In the genomic region with DNA sequence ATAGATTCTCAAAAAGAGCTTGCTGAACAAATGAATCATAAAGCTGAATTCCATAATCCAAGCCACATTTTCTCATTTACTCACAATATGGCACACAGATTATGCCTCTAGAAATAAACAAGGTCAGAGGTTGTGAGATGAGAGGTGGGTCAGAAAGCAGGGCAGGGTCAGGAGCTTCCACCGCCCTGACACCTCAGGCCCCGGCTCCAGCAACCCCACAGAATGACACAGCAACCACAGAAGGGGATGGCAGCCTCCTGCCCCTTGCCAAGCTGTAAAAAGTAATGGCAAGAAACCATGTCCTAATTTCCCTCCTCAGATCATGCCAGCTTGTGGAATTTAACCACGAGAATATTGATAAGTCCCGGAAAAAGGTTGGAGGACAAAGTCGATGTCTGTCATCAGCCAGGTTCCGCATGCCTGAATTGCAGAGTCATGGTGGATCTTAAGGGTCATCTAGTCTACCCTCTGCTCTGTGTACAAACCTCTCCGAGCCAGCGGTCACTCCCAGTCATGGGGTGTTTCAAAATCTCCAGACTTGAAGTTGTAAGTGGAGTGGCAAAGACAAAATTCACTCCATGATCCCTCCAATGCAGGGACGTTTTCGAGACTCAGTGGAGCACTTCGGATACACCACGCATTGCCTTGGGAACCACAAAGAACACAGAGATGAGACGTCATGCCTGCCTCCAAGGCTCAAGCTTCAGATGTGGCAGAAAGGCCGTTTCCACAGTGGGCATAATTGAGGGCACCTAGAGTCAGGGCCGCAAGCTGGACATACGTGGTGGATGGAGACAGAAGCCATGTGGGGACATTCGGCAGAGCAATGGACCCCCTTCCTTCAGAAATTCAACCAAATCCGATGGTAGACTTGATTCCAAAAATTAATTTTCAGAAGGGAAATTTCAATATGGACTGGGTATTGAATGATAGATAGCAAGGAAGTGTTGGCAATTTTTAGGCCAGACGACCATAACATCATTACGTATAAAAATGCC, we compare ENCODE assay signal across 12 cellular contexts.
DNase-seq lines count a peak whose midpoint lies in the region; ATAC-seq, FAIRE-seq and TF ChIP-seq lines count a peak whose summit lies in the region.
"Had no signal": no experiment of that assay in that cellular context is flagged by ENCODE, and none has a peak within 500 bp of the region (broad histone marks: within the 10 kb centered on the region; RNA-seq: fewer than 3 reads in every experiment).

No MANE protein-coding gene starts in this region.

- no peak for FAIRE-seq in H1 (lab: Jason Lieb, UNC)

- TF ChIP-seq RAD21 in H1 (IDR thresholded peaks at IDR 0.05 in 1 of 2, conservative IDR thresholded peaks at IDR 0.05 in 1 of 2; ENCODE audit: low read depth in 2 of 2, low read length in 2 of 2): no peak

- CTCF ChIA-PET in H1 (lab: Charles Lee; ENCODE audit: partially characterized antibody): interaction anchor here (0.5 to 1.5 kb wide), 6 partner anchors 12 to 290 kb away, joined by 3 to 4 read pairs (median 3); no protein-coding TSS in a partner anchor

- TF ChIP-seq EP300 in H1 (IDR thresholded peaks at IDR 0.05; ENCODE audit: borderline replicate concordance in 1 of 2, low read depth in 2 of 2, low read length in 2 of 2): no peak

- no peak overlapping the region for H2BK20ac ChIP-seq in H1 (ENCODE audit: low read length)

- H3K18ac ChIP-seq in H1 (ENCODE audit: extremely low read depth, low read length) (no peak overlapping the region), neuronal stem cell (ENCODE audit: low read length) (no peak overlapping the region)

- WGBS in H1 (ENCODE audit: extremely low coverage in 1 of 2, insufficient coverage in 1 of 2, insufficient read length in 1 of 2, insufficient replicate concordance in 2 of 2, low coverage in 1 of 2, low lambda C conversion rate in 2 of 2, missing lambda C conversion rate in 1 of 2), 2 experiments: 89% methylated on average over 20 of the region's 20 CpGs; no CpG with 5 or more reads in 1 of the 2 experiments
- no CpG with 5 or more reads among the region's 20 CpGs for WGBS in neuronal stem cell (ENCODE audit: extremely low coverage in 2 of 2, insufficient read length in 2 of 2, insufficient replicate concordance in 1 of 2), 2 donors

- no peak overlapping the region for H4K8ac ChIP-seq in H1 (ENCODE audit: extremely low read depth, insufficient read depth, low read length)
- no peak overlapping the region for H4K8ac ChIP-seq in neuronal stem cell (ENCODE audit: low read depth, low read length)

- no peak for TF ChIP-seq CTCF in H1 (IDR thresholded peaks at IDR 0.05; ENCODE audit: control extremely low read depth in 1 of 3, insufficient read depth in 1 of 3, low read depth in 1 of 3, low read length in 3 of 3)

- H2AK5ac ChIP-seq in H1 (ENCODE audit: low read depth, low read length): no peak overlapping the region
- no peak overlapping the region for H2AK5ac ChIP-seq in neuronal stem cell (ENCODE audit: low read depth, low read length)

- H4K91ac ChIP-seq in H1 (replicated peaks; ENCODE audit: insufficient read length, low read length): peak overlapping the region; percentile 8
- H4K91ac ChIP-seq in neuronal stem cell (ENCODE audit: low read depth, low read length, poor library complexity): no peak overlapping the region

- H3K23ac ChIP-seq in H1 (ENCODE audit: insufficient read length): no peak overlapping the region
- no peak overlapping the region for H3K23ac ChIP-seq in neuronal stem cell (ENCODE audit: low read depth, low read length, poor library complexity)

- no peaks in the 10 kb centered on the region for H3K23me2 ChIP-seq in H1 (ENCODE audit: low read depth, low read length)

- no peak overlapping the region for H3K4me2 ChIP-seq in H1 (ENCODE audit: insufficient read depth in 1 of 2, low read depth in 2 of 2, low read length in 2 of 2)
- no peak overlapping the region for H3K4me2 ChIP-seq in neuronal stem cell (ENCODE audit: insufficient read depth, low read length, poor library complexity, severe bottlenecking)

- POLR2A ChIA-PET in H1 (lab: Charles Lee; ENCODE audit: partially characterized antibody): no interaction called here

- no peak overlapping the region for H3K56ac ChIP-seq in H1 (replicated peaks; ENCODE audit: insufficient read length, low read depth, low read length)

- no peak overlapping the region for H2BK120ac ChIP-seq in H1 (replicated peaks; ENCODE audit: low read depth, low read length)
- H2BK120ac ChIP-seq in neuronal stem cell (ENCODE audit: low read depth, low read length): no peak overlapping the region

- DNase-seq in CMK (ENCODE audit: low read depth) (peak; percentile 46), MG63 (peak; percentile 63), H1 (ENCODE audit: low read depth in 1 of 2, low spot score in 2 of 2) (no peak), neuronal stem cell (ENCODE audit: low spot score) (no peak), retina (no peak), amygdala (lab: John Stamatoyannopoulos, UW) (no peak)
- DNase-seq: activated CD4-positive, alpha-beta T cell treated with anti-CD3 and anti-CD28 coated beads, Interleukin-2, amount 50 U/mL, for 4 hours; central memory CD4-positive, alpha-beta T cell; NCI-H2107; SW 1271 had no signal

- no peak overlapping the region for H4K5ac ChIP-seq in H1 (ENCODE audit: insufficient read length, low read depth, low read length)

- H3K9ac ChIP-seq in H1 (replicated peaks in 1 of 4; ENCODE audit: extremely low read depth in 1 of 4, low read depth in 3 of 4, low read length in 3 of 4): no peak overlapping the region
- no peak overlapping the region for H3K9ac ChIP-seq in neuronal stem cell (ENCODE audit: low read depth, low read length, poor library complexity)

- H3K14ac ChIP-seq in H1 (ENCODE audit: insufficient read length) (no peak overlapping the region), neuronal stem cell (ENCODE audit: low read length) (no peak overlapping the region)

- H2AFZ ChIP-seq in H1 (ENCODE audit: low read length): no peak overlapping the region
- peak overlapping the region; percentile 53 for H2AFZ ChIP-seq in neuronal stem cell (ENCODE audit: low read length)

- ATAC-seq in GM21423 (IDR thresholded peaks at IDR 0.05; ENCODE audit: unreplicated experiment) (no peak), HG03565 (IDR thresholded peaks at IDR 0.05; ENCODE audit: unreplicated experiment) (no peak)

- H3K27ac ChIP-seq in H1 (ENCODE audit: low read depth, low read length) (no peak overlapping the region), neuronal stem cell (replicated peaks; ENCODE audit: low read length) (no peak overlapping the region)

- H3K79me1 ChIP-seq in H1 (ENCODE audit: low read depth, low read length) (no peaks in the 10 kb centered on the region), neuronal stem cell (ENCODE audit: low read depth, low read length) (no peaks in the 10 kb centered on the region)

- no peaks in the 10 kb centered on the region for H4K20me1 ChIP-seq in H1 (replicated peaks in 1 of 2; ENCODE audit: control insufficient read depth in 1 of 2, insufficient read depth in 2 of 2, low read length in 2 of 2)

- H3K4ac ChIP-seq in H1 (replicated peaks; ENCODE audit: insufficient read length, low read depth, low read length) (no peak overlapping the region), neuronal stem cell (ENCODE audit: low read length) (no peak overlapping the region)

- no peak overlapping the region for H2BK12ac ChIP-seq in H1 (ENCODE audit: low read depth, low read length)
- H2BK12ac ChIP-seq in neuronal stem cell (ENCODE audit: low read length): no peak overlapping the region

- no peaks in the 10 kb centered on the region for H3K79me2 ChIP-seq in H1 (ENCODE audit: control insufficient read depth in 1 of 2, insufficient read depth in 2 of 2, low read length in 2 of 2)

- H3K4me3 ChIP-seq in MG63 (no peak overlapping the region), H1 (ENCODE audit: extremely low read depth in 1 of 4, insufficient read depth in 2 of 4, low read depth in 3 of 4, low read length in 4 of 4) (no peak overlapping the region), neuronal stem cell (ENCODE audit: low read length in 2 of 2) (no peak overlapping the region)

- H3K9me3 ChIP-seq in MG63 (no peaks in the 10 kb centered on the region), H1 (ENCODE audit: insufficient read depth in 2 of 2, low read depth in 1 of 2, low read length in 1 of 2) (no peaks in the 10 kb centered on the region), neuronal stem cell (replicated peaks in 1 of 2; ENCODE audit: control insufficient read depth in 2 of 2, insufficient read depth in 1 of 2, low read depth in 1 of 2, low read length in 2 of 2) (no peaks in the 10 kb centered on the region)

- TF ChIP-seq POLR2A in H1 (IDR thresholded peaks at IDR 0.05; ENCODE audit: control extremely low read depth in 1 of 2, low read depth in 2 of 2, low read length in 2 of 2): no peak

- H2BK5ac ChIP-seq in H1 (ENCODE audit: low read depth, low read length) (no peak overlapping the region), neuronal stem cell (ENCODE audit: low read length) (no peak overlapping the region)

- no peaks in the 10 kb centered on the region for H3K36me3 ChIP-seq in MG63
- H3K36me3 ChIP-seq in H1 (ENCODE audit: control insufficient read depth in 2 of 4, insufficient read depth in 4 of 4, low read length in 3 of 4): no peaks in the 10 kb centered on the region
- H3K36me3 ChIP-seq in neuronal stem cell (replicated peaks in 1 of 2; ENCODE audit: control insufficient read depth in 2 of 2, insufficient read depth in 2 of 2, low read length in 2 of 2): no peaks in the 10 kb centered on the region

- H2BK15ac ChIP-seq in H1 (ENCODE audit: low read length): no peak overlapping the region
- H2BK15ac ChIP-seq in neuronal stem cell (ENCODE audit: low read length): no peak overlapping the region

- no peaks in the 10 kb centered on the region for H3K27me3 ChIP-seq in MG63
- no peaks in the 10 kb centered on the region for H3K27me3 ChIP-seq in H1 (replicated peaks in 1 of 4; ENCODE audit: control insufficient read depth in 3 of 4, extremely low read depth in 1 of 4, insufficient read depth in 3 of 4, low read length in 3 of 4)
- no peaks in the 10 kb centered on the region for H3K27me3 ChIP-seq in neuronal stem cell (ENCODE audit: control insufficient read depth in 3 of 3, insufficient read depth in 3 of 3, low read depth in 1 of 3, low read length in 3 of 3)

- H3K4me1 ChIP-seq in H1 (replicated peaks in 1 of 4; ENCODE audit: control insufficient read depth in 3 of 4, insufficient read depth in 4 of 4, low read length in 3 of 4): no peaks in the 10 kb centered on the region; a peak in 1 of 7 replicates
- H3K4me1 ChIP-seq in neuronal stem cell (ENCODE audit: control insufficient read depth in 2 of 2, insufficient read depth in 1 of 2, low read depth in 1 of 2, low read length in 2 of 2): peaks cover 5 to 8% of the 10 kb centered on the region in 2 donors

TF ChIP-seq in H1, 55 proteins besides CTCF, POLR2A, EP300 and RAD21 (continues in another document):
- TF ChIP-seq CHD2 (IDR thresholded peaks at IDR 0.05; ENCODE audit: low read length) (no peak), KDM4A (IDR thresholded peaks at IDR 0.05; ENCODE audit: low read depth, low read length, severe bottlenecking) (no peak), POU5F1 (IDR thresholded peaks at IDR 0.05; ENCODE audit: low read depth, low read length) (no peak)

Comparison
In these comparisons a context has a peak if more than half of its experiments do, and no peak if none do; other contexts are left out.
1. DNase-seq: peak in CMK (single experiment) and MG63 (single experiment); none in H1 (0 of 2), neuronal stem cell (single experiment), retina (single experiment) and amygdala (0 of 56).